25 cellular contexts compared by ENCODE assay signal in the genomic region with DNA sequence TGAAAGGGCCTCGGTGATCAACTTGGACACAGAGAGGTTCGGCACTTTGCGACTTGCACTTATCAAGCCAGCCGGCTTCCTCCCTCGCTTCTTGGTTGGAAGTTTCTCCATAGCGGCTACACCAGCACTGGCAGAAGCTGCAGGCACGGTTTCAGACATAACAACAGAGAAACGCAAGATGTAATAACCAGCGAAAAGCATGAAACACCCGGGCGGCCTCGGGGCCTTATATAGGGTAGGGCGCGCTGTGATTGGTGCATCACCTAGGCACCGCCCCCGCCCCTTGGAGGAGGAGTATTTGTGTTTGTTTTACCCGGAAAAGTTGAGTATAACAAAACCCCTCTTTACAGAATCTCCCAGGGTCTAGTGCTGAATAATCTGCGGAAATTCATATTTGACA.
"Had no signal": no experiment of that assay in that cellular context is flagged by ENCODE, and none has a peak within 500 bp of the region (broad histone marks: within the 10 kb centered on the region; RNA-seq: fewer than 3 reads in every experiment).

No MANE protein-coding gene starts in this region.

- FAIRE-seq: endothelial cell of umbilical vein, kidney had no signal

- DNase-seq: colonic mucosa; effector CD8-positive, alpha-beta T cell; foreskin keratinocyte; heart left ventricle; kidney; mesenchymal stem cell; midbrain; naive thymus-derived CD4-positive, alpha-beta T cell; nucleus accumbens; psoas muscle; sigmoid colon; stimulated activated CD4-positive, alpha-beta T cell treated with anti-CD3 and anti-CD28 coated beads, Interleukin-2, amount 100 ng/mL, for 24 hours; stimulated activated CD4-positive, alpha-beta T cell treated with anti-CD3 and anti-CD28 coated beads, Interleukin-4, amount 100 ng/mL, for 24 hours; stimulated activated naive CD4-positive, alpha-beta T cell treated with Interleukin-2 at 50 U/mL for 16 hours; stomach; tibial artery had no signal

- H3K9ac ChIP-seq: neural progenitor cell had no signal

- H3K36me3 ChIP-seq: colonic mucosa, esophagus muscularis mucosa, gastroesophageal sphincter, heart left ventricle, neural progenitor cell, sigmoid colon, stomach, tibial artery had no signal

- H3K4me3 ChIP-seq: colonic mucosa, esophagus muscularis mucosa, gastroesophageal sphincter, heart left ventricle, hepatocyte, lung, neural progenitor cell, psoas muscle, sigmoid colon, stomach, tibial artery had no signal

- H3K79me2 ChIP-seq: hepatocyte had no signal

- H2AFZ ChIP-seq: hepatocyte, neural progenitor cell had no signal

- H3K27me3 ChIP-seq: colonic mucosa, esophagus muscularis mucosa, foreskin keratinocyte, gastroesophageal sphincter, heart left ventricle, hepatocyte, neural progenitor cell, sigmoid colon, stomach, tibial artery had no signal

- H3K4me1 ChIP-seq: colonic mucosa had no signal

- ATAC-seq: foreskin keratinocyte; gastroesophageal sphincter; heart left ventricle; left lobe of liver; naive thymus-derived CD4-positive, alpha-beta T cell; psoas muscle; right cardiac atrium; stimulated activated effector memory CD8-positive, alpha-beta T cell treated with anti-CD3 and anti-CD28 coated beads, Interleukin-12 subunit alpha, Interleukin-12 subunit beta, amount 100 ng/mL, for 72 hours had no signal

- H3K4me2 ChIP-seq: hepatocyte, neural progenitor cell had no signal

- H3K9me3 ChIP-seq: colonic mucosa, esophagus muscularis mucosa, gastroesophageal sphincter, heart left ventricle, psoas muscle, sigmoid colon, stomach, tibial artery had no signal

- H3K27ac ChIP-seq: colonic mucosa, esophagus muscularis mucosa, foreskin keratinocyte, gastroesophageal sphincter, heart left ventricle, hepatocyte, neural progenitor cell, psoas muscle, sigmoid colon, stomach, tibial artery had no signal
